2 cellular contexts compared by ENCODE assay signal in genomic region chr1:184388671-184389292, GRCh38.
TF ChIP-seq lines count a peak whose summit lies in the region.

No MANE protein-coding gene starts in this region.

TF ChIP-seq in SK-N-SH, 30 proteins besides CTCF, POLR2A, EP300 and RAD21 (continued from another document):
- TF ChIP-seq FOSL2 (IDR thresholded peaks at IDR 0.05; ENCODE audit: borderline replicate concordance, low read depth) (no peak), JUND (IDR thresholded peaks at IDR 0.05) (no peak), YY1 (IDR thresholded peaks at IDR 0.05; ENCODE audit: low read depth) (no peak), CHD2 (IDR thresholded peaks at IDR 0.05; ENCODE audit: low read length, partially characterized antibody) (no peak), ELF1 (IDR thresholded peaks at IDR 0.05) (no peak)
TF ChIP-seq in SK-N-SH: peak in this region for 0.

TF ChIP-seq in SK-N-SH treated with all-trans-retinoic acid at 6 μM for 48 hours, 23 proteins besides CTCF, POLR2A, EP300 and RAD21 (continued from another document):
- TF ChIP-seq POU6F1 (CRISPR knock-in tag; IDR thresholded peaks at IDR 0.05; ENCODE audit: borderline replicate concordance, low read depth) (no peak), TSHZ2 (CRISPR knock-in tag; IDR thresholded peaks at IDR 0.05) (no peak), TCF4 (CRISPR knock-in tag; IDR thresholded peaks at IDR 0.05; ENCODE audit: borderline replicate concordance) (no peak)
